In genomic region chr4:4843651-4844291, GRCh38 we compare ENCODE assay signal across 11 cellular contexts. TPM values are rescaled to one million over a fixed set of nuclear protein-coding genes. Genes with fewer than 3 reads are reported as not detected.
"Had no signal": no experiment of that assay in that cellular context is flagged by ENCODE, and none has a peak within 500 bp of the region (broad histone marks: within the 10 kb centered on the region; RNA-seq: fewer than 3 reads in every experiment).

No MANE protein-coding gene starts in this region.

- H3K27ac ChIP-seq: colonic mucosa, left ventricle myocardium inferior, thyroid gland had no signal

- H3K9me3 ChIP-seq: colonic mucosa, left ventricle myocardium inferior, thyroid gland had no signal

- H3K4me3 ChIP-seq: colonic mucosa, left ventricle myocardium inferior, thyroid gland had no signal

- DNase-seq: central memory CD4-positive, alpha-beta T cell; colonic mucosa; islet precursor cell; left ventricle myocardium inferior; mesenchymal stem cell; stimulated activated CD4-positive, alpha-beta T cell treated with anti-CD3 and anti-CD28 coated beads, Interleukin-12 subunit alpha, Interleukin-12 subunit beta, amount 100 ng/mL, for 4 hours; stimulated activated CD4-positive, alpha-beta T cell treated with anti-CD3 and anti-CD28 coated beads, Interleukin-2, amount 100 ng/mL, for 24 hours; thyroid gland had no signal

- H3K4me1 ChIP-seq: colonic mucosa, left ventricle myocardium inferior, thyroid gland had no signal

- FAIRE-seq: urothelium cell line had no signal

- H3K36me3 ChIP-seq: colonic mucosa, left ventricle myocardium inferior, thyroid gland had no signal

RNA-seq across cellular contexts. Expression of gene MSX1, which starts 15.7 kb away (rescaled TPM):
- total RNA-seq: activated naive CD4-positive, alpha-beta T cell treated with anti-CD3 and anti-CD28 coated beads, Interleukin-2, amount 50 U/mL, for 72 hours; activated T-helper 17 cell treated with anti-CD3 and anti-CD28 coated beads, Interleukin-2, amount 50 U/mL, for 72 hours had no signal
